Comparison of ENCODE assay signal across 8 cellular contexts in genomic region chr17:64496348-64496785, GRCh38. TPM values are rescaled to one million over a fixed set of nuclear protein-coding genes. Genes with fewer than 3 reads are reported as not detected.
DNase-seq lines count a peak whose midpoint lies in the region; FAIRE-seq and TF ChIP-seq lines count a peak whose summit lies in the region.

No MANE protein-coding gene starts in this region.

- H3K36me3 Mint-ChIP-seq in osteocyte (ENCODE audit: unreplicated experiment), result peaks cover 41% of the 10 kb centered on the region

- peaks cover 36% of the 10 kb centered on the region for H3F3A ChIP-seq in OCI-LY1 (ENCODE audit: insufficient read depth, low read length)

- no peaks in the 10 kb centered on the region for H3K9me2 ChIP-seq in OCI-LY1 (ENCODE audit: low read depth, low read length)

- H3K27ac ChIP-seq in OCI-LY1 (ENCODE audit: low read depth, low read length, poor library complexity, severe bottlenecking), result peak overlapping the region; percentile 97

- TF ChIP-seq CTCF in OCI-LY1 (IDR thresholded peaks at IDR 0.05; ENCODE audit: low read length) (no peak), epithelial cell of esophagus (IDR thresholded peaks at IDR 0.05; ENCODE audit: insufficient read depth, low read depth, low read length, missing control alignments) (no peak), osteocyte (IDR thresholded peaks at IDR 0.05) (no peak)

- peaks cover 13% of the 10 kb centered on the region for H3K79me2 ChIP-seq in OCI-LY1 (ENCODE audit: insufficient read depth, low read length)

- no peaks in the 10 kb centered on the region for H3K27me3 ChIP-seq in OCI-LY1 (ENCODE audit: insufficient read depth, low read length)

- peaks cover 66% of the 10 kb centered on the region for H3K4me1 ChIP-seq in OCI-LY1 (ENCODE audit: insufficient read depth, low read length, severe bottlenecking)

- H3K9ac ChIP-seq in OCI-LY1 (ENCODE audit: low read length), result peak overlapping the region; percentile 82

- peaks cover 66% of the 10 kb centered on the region for H3K36me3 ChIP-seq in OCI-LY1 (ENCODE audit: insufficient read depth, low read length)

- H3K27me3 Mint-ChIP-seq in osteocyte (ENCODE audit: unreplicated experiment), result no peaks in the 10 kb centered on the region

- H4K20me1 ChIP-seq in OCI-LY1 (ENCODE audit: insufficient read depth, low read length), result no peaks in the 10 kb centered on the region; the same call in 1 of the 2 replicates

- peak; percentile 4 for FAIRE-seq in GM19239 (lab: Jason Lieb, UNC)

- H3K4me1 Mint-ChIP-seq in osteocyte (ENCODE audit: unreplicated experiment), result peaks cover 54% of the 10 kb centered on the region

- H2AFZ ChIP-seq in OCI-LY1 (ENCODE audit: low read length), result no peak overlapping the region

- H3K4me3 Mint-ChIP-seq in osteocyte (ENCODE audit: unreplicated experiment), result peak overlapping the region; percentile 99

- DNase-seq in GM19239 (ENCODE audit: insufficient read length, low spot score) (no peak), epithelial cell of esophagus (ENCODE audit: low read depth) (peak; percentile 20), osteocyte (ENCODE audit: extremely low spot score, unreplicated experiment) (no peak), DMS153 (lab: John Stamatoyannopoulos, UW) (no peak), SHP77 treated with DMSO at 0.1 percent for 48 hours (lab: John Stamatoyannopoulos, UW) (no peak), NCI-H1105 (lab: John Stamatoyannopoulos, UW) (no peak)
- DNase-seq in activated CD4-positive, alpha-beta T cell treated with anti-CD3 and anti-CD28 coated beads for 4 hours, result no peak

- H3K9me3 Mint-ChIP-seq in osteocyte (ENCODE audit: unreplicated experiment), result no peaks in the 10 kb centered on the region

- H3K9me3 ChIP-seq in OCI-LY1 (ENCODE audit: low read length), result no peaks in the 10 kb centered on the region

- H3K4me3 ChIP-seq in OCI-LY1 (ENCODE audit: low read depth, low read length, poor library complexity, severe bottlenecking) (peak overlapping the region; percentile 87), epithelial cell of esophagus (ENCODE audit: low read length) (peak overlapping the region; percentile 89)

- peak overlapping the region; percentile 93 for H3K27ac Mint-ChIP-seq in osteocyte (ENCODE audit: unreplicated experiment)

- peak overlapping the region; percentile 93 for H3K4me2 ChIP-seq in OCI-LY1 (ENCODE audit: low read length)

RNA-seq across cellular contexts. Expression of gene POLG2, which starts 0.5 kb away (rescaled TPM):
- 16.0 and 18.3 TPM in 2 replicates for total RNA-seq in osteocyte

RNA-seq across cellular contexts. Expression of gene DDX5, which starts 9.7 kb away (rescaled TPM):
- total RNA-seq in osteocyte, result 689 and 816 TPM in 2 replicates

RNA-seq across cellular contexts. Expression of gene CEP95, which starts 10.4 kb away (rescaled TPM):
- total RNA-seq in osteocyte, result 47.8 and 53.5 TPM in 2 replicates

RNA-seq across cellular contexts. Expression of gene MILR1, which starts 47.5 kb away (rescaled TPM):
- total RNA-seq in osteocyte, result not detected in 2 replicates
